Comparison of ENCODE assay signal across 8 cellular contexts in the genomic region with DNA sequence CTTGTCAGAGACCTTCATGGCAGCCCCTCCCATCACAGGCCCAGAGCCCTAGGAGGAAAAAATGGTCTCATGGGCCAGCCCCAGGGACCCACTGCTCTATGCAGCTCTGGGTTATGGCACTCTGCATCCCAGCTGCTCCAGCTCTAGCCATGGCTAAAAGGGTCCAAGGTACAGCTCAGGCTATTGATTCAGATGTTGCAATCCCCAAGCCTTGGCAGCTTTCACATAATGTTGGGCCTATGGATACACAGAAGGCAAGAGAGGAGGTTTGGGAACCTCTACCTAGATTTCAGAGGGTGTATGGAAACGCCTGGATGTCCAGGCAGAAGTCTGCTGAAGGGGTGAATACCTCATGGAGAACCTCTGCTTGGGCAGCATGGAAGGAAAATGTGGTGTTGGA.
"Had no signal": no experiment of that assay in that cellular context is flagged by ENCODE, and none has a peak within 500 bp of the region (broad histone marks: within the 10 kb centered on the region; RNA-seq: fewer than 3 reads in every experiment).

No MANE protein-coding gene starts in this region.

- DNase-seq: GOT3, H7, IMR-90, KG1 had no signal

- ATAC-seq: HCT116, K562 had no signal

- H3K27ac ChIP-seq: HL-60 had no signal

- H3K4me3 ChIP-seq: HAP-1, K562 had no signal

- H3K36me3 ChIP-seq: HAP-1 had no signal

- FAIRE-seq: K562 had no signal
